In the genomic region with DNA sequence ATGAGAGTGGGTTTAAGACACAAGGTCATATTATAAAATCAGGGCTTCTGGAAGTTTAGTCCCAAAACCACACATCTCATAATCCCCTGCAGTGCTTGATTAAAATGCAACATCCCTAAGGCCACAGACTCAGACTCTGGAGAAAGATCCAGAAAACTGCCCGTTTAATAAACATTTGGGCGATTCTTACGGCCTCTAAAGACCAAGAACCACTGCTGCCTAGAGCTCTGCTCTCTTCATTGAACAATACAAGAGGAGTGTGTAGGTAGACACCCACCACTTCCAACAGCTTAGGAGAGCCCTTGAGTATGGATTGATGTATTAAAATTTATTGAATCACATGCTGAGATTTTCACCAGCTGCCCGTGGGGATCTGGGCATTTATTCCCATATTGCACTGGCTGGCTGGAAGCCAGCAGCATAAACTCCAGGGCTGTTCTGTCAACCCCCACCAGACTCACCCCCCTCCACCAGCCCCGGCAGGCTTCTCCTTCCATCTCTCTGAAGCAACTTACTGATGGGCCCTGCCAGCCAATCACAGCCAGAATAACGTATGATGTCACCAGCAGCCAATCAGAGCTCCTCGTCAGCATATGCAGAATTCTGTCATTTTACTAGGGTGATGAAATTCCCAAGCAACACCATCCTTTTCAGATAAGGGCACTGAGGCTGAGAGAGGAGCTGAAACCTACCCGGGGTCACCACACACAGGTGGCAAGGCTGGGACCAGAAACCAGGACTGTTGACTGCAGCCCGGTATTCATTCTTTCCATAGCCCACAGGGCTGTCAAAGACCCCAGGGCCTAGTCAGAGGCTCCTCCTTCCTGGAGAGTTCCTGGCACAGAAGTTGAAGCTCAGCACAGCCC, we compare ENCODE assay signal across 9 cellular contexts. TPM values are rescaled to one million over a fixed set of nuclear protein-coding genes. Genes with fewer than 3 reads are reported as not detected.
DNase-seq lines count a peak whose midpoint lies in the region; ATAC-seq, FAIRE-seq and TF ChIP-seq lines count a peak whose summit lies in the region.
"Had no signal": no experiment of that assay in that cellular context is flagged by ENCODE, and none has a peak within 500 bp of the region (broad histone marks: within the 10 kb centered on the region; RNA-seq: fewer than 3 reads in every experiment).

No MANE protein-coding gene starts in this region.

- H3K9me3 ChIP-seq in PC-9 (ENCODE audit: insufficient read depth, low read depth), result no peaks in the 10 kb centered on the region
- no peaks in the 10 kb centered on the region for H3K9me3 ChIP-seq in H1 (ENCODE audit: insufficient read depth in 2 of 2, low read depth in 1 of 2, low read length in 1 of 2)
- no peaks in the 10 kb centered on the region for H3K9me3 ChIP-seq in mesodermal cell (ENCODE audit: control insufficient read depth, low read length)

- peak overlapping the region; percentile 60; the same call in 1 of the 2 replicates for H3K18ac ChIP-seq in H1 (ENCODE audit: extremely low read depth, low read length)

- DNase-seq in Caki2 (ENCODE audit: low read depth), result peak; percentile 75
- DNase-seq in PC-9, result peak in 1 of 2 experiments; percentile 37
- peak in 1 of 2 experiments; percentile 34 for DNase-seq in H1 (ENCODE audit: low read depth in 1 of 2, low spot score in 2 of 2)

- H4K8ac ChIP-seq in H1 (ENCODE audit: extremely low read depth, insufficient read depth, low read length), result no peak overlapping the region

- H3K9me2 ChIP-seq in PC-9 (ENCODE audit: insufficient read depth), result no peaks in the 10 kb centered on the region

- no peak overlapping the region; the same call in 1 of the 2 replicates for H2AK5ac ChIP-seq in H1 (ENCODE audit: low read depth, low read length)

- no peaks in the 10 kb centered on the region for H3K23me2 ChIP-seq in H1 (ENCODE audit: low read depth, low read length)

- peak overlapping the region; percentile 34 for H3K4me2 ChIP-seq in KMS-11
- no peak overlapping the region for H3K4me2 ChIP-seq in PC-9
- H3K4me2 ChIP-seq in H1 (ENCODE audit: insufficient read depth in 1 of 2, low read depth in 2 of 2, low read length in 2 of 2), result no peak overlapping the region

- no peak overlapping the region for H4K91ac ChIP-seq in H1 (replicated peaks; ENCODE audit: insufficient read length, low read length)

- no peak overlapping the region for H3K56ac ChIP-seq in H1 (replicated peaks; ENCODE audit: insufficient read length, low read depth, low read length)

- 0 out of 2 replicates have a peak overlapping the region, but pooled peaks have one; percentile 61 for H2BK20ac ChIP-seq in H1 (ENCODE audit: low read length)

- TF ChIP-seq POLR2A in H1 (IDR thresholded peaks at IDR 0.05; ENCODE audit: control extremely low read depth in 1 of 2, low read depth in 2 of 2, low read length in 2 of 2), result peak in 1 of 2 experiments; percentile 38; a peak in 1 of 3 replicates

- ATAC-seq in HG02840 (IDR thresholded peaks at IDR 0.05; ENCODE audit: low FRiP score, unreplicated experiment), result no peak
- no peak for ATAC-seq in HG03565 (IDR thresholded peaks at IDR 0.05; ENCODE audit: unreplicated experiment)
- ATAC-seq in HG03354 (IDR thresholded peaks at IDR 0.05; ENCODE audit: poor library complexity, severe bottlenecking, unreplicated experiment), result no peak

- CTCF ChIA-PET in PC-9 (lab: Charles Lee) (interaction anchor here (3.6 kb wide), 1 partner anchor 132 kb away, joined by 13 read pairs; no protein-coding TSS in a partner anchor), H1 (lab: Charles Lee; ENCODE audit: partially characterized antibody) (interaction anchor here (0.8 to 10.3 kb wide), 11 partner anchors 9 to 158 kb away, joined by 3 to 658 read pairs (median 45); a partner anchor contains a TSS)

- in situ Hi-C loops in Caki2 (cut with HindIII; ENCODE audit: low pct_unique_long_range_greater_than_20kb, low sequenced_read_pairs), result no loop called here

- H3K14ac ChIP-seq in H1 (ENCODE audit: insufficient read length), result no peak overlapping the region

- H3F3A ChIP-seq in PC-9 (ENCODE audit: insufficient read depth, low read depth), result peaks cover 18% of the 10 kb centered on the region

- no TSS peak for BruUV-seq in PC-9 (replicated peaks; lab: Mats Ljungman, UMichigan)

- no peak overlapping the region for H3K23ac ChIP-seq in H1 (ENCODE audit: insufficient read length)

- H3K36me3 ChIP-seq in KMS-11 (ENCODE audit: insufficient read depth) (no peaks in the 10 kb centered on the region), PC-9 (ENCODE audit: low read depth) (no peaks in the 10 kb centered on the region), H1 (ENCODE audit: control insufficient read depth in 2 of 4, insufficient read depth in 4 of 4, low read length in 3 of 4) (no peaks in the 10 kb centered on the region), mesodermal cell (ENCODE audit: control insufficient read depth, insufficient read depth, low read length) (no peaks in the 10 kb centered on the region)

- no peaks in the 10 kb centered on the region for H3K27me3 ChIP-seq in KMS-11 (ENCODE audit: insufficient read depth, low read depth)
- H3K27me3 ChIP-seq in PC-9 (ENCODE audit: insufficient read depth, low read depth), result no peaks in the 10 kb centered on the region
- H3K27me3 ChIP-seq in H1 (replicated peaks in 1 of 4; ENCODE audit: control insufficient read depth in 3 of 4, extremely low read depth in 1 of 4, insufficient read depth in 3 of 4, low read length in 3 of 4), result peaks cover 0 to under 1% (median under 1%) of the 10 kb centered on the region in 4 experiments; a peak in 3 of 7 replicates

- POLR2A ChIA-PET in PC-9 (lab: Charles Lee; ENCODE audit: unreplicated experiment), result interaction anchor here (0.6 kb wide), 1 partner anchor 18 kb away, joined by 3 read pairs; no protein-coding TSS in a partner anchor
- POLR2A ChIA-PET in H1 (lab: Charles Lee; ENCODE audit: partially characterized antibody), result interaction anchor here (0.6 to 22.2 kb wide), 13 partner anchors 21 to 158 kb away, joined by 3 to 458 read pairs (median 4); a partner anchor contains a TSS

- H3K27ac ChIP-seq in KMS-11 (peak overlapping the region; percentile 32), PC-9 (peak overlapping the region; percentile 49), H1 (ENCODE audit: low read depth, low read length) (no peak overlapping the region), mesodermal cell (ENCODE audit: low read depth, low read length, severe bottlenecking) (peak overlapping the region; percentile 67)

- no peak overlapping the region for H3K4ac ChIP-seq in H1 (replicated peaks; ENCODE audit: insufficient read length, low read depth, low read length)

- no peak overlapping the region for H2BK15ac ChIP-seq in H1 (ENCODE audit: low read length)

- H3K4me1 ChIP-seq in KMS-11 (ENCODE audit: low read depth, poor library complexity, severe bottlenecking) (peaks cover 32% of the 10 kb centered on the region), PC-9 (replicated peaks; ENCODE audit: insufficient read depth) (peaks cover 23% of the 10 kb centered on the region), H1 (replicated peaks in 1 of 4; ENCODE audit: control insufficient read depth in 3 of 4, insufficient read depth in 4 of 4, low read length in 3 of 4) (no peaks in the 10 kb centered on the region; a peak in 1 of 7 replicates), mesodermal cell (ENCODE audit: control insufficient read depth, insufficient read depth, low read length, poor library complexity, severe bottlenecking) (peaks cover 4% of the 10 kb centered on the region)

- H2BK120ac ChIP-seq in H1 (replicated peaks; ENCODE audit: low read depth, low read length), result no peak overlapping the region

- TF ChIP-seq EP300 in H1 (IDR thresholded peaks at IDR 0.05; ENCODE audit: borderline replicate concordance in 1 of 2, low read depth in 2 of 2, low read length in 2 of 2), result no peak

- peak overlapping the region; percentile 88; the same call in 1 of the 2 replicates for H2BK5ac ChIP-seq in H1 (ENCODE audit: low read depth, low read length)

- WGBS in H1 (ENCODE audit: extremely low coverage in 1 of 2, insufficient coverage in 1 of 2, insufficient read length in 1 of 2, insufficient replicate concordance in 2 of 2, low coverage in 1 of 2, low lambda C conversion rate in 2 of 2, missing lambda C conversion rate in 1 of 2), 2 experiments, result 79% methylated on average over 9 of the region's 9 CpGs; no CpG with 5 or more reads in 1 of the 2 experiments
- WGBS in mesodermal cell (ENCODE audit: insufficient coverage in 2 of 2), 2 experiments, result 57 to 84% methylated on average over 7 of the region's 9 CpGs

- no peaks in the 10 kb centered on the region for H4K20me1 ChIP-seq in KMS-11 (ENCODE audit: insufficient read depth)
- no peaks in the 10 kb centered on the region for H4K20me1 ChIP-seq in PC-9 (ENCODE audit: insufficient read depth)
- H4K20me1 ChIP-seq in H1 (replicated peaks in 1 of 2; ENCODE audit: control insufficient read depth in 1 of 2, insufficient read depth in 2 of 2, low read length in 2 of 2), result no peaks in the 10 kb centered on the region

- no peak overlapping the region for H3K9ac ChIP-seq in KMS-11
- no peak overlapping the region for H3K9ac ChIP-seq in H1 (replicated peaks in 1 of 4; ENCODE audit: extremely low read depth in 1 of 4, low read depth in 3 of 4, low read length in 3 of 4)

- intact Hi-C loops in PC-9 (cut with micrococcal nuclease; ENCODE audit: unreplicated experiment), result no loop called here

- H3K79me2 ChIP-seq in KMS-11 (ENCODE audit: insufficient read depth, low read depth) (no peaks in the 10 kb centered on the region), PC-9 (ENCODE audit: low read depth) (no peaks in the 10 kb centered on the region), H1 (ENCODE audit: control insufficient read depth in 1 of 2, insufficient read depth in 2 of 2, low read length in 2 of 2) (no peaks in the 10 kb centered on the region)

- TF ChIP-seq CTCF in KMS-11 (conservative IDR thresholded peaks at IDR 0.05; ENCODE audit: low read depth, low read length) (no peak), PC-9 (conservative IDR thresholded peaks at IDR 0.05) (no peak), H1 (IDR thresholded peaks at IDR 0.05; ENCODE audit: control extremely low read depth in 1 of 3, insufficient read depth in 1 of 3, low read depth in 1 of 3, low read length in 3 of 3) (no peak)

- no peak for TF ChIP-seq RAD21 in H1 (IDR thresholded peaks at IDR 0.05 in 1 of 2, conservative IDR thresholded peaks at IDR 0.05 in 1 of 2; ENCODE audit: low read depth in 2 of 2, low read length in 2 of 2)

- peak overlapping the region; percentile 90; the same call in 1 of the 2 replicates for H2BK12ac ChIP-seq in H1 (ENCODE audit: low read depth, low read length)

- H2AFZ ChIP-seq in KMS-11 (ENCODE audit: low read depth) (peak overlapping the region; percentile 64), PC-9 (no peak overlapping the region), H1 (ENCODE audit: low read length) (no peak overlapping the region)

- peak; percentile 7 for FAIRE-seq in H1 (lab: Jason Lieb, UNC)

- no peaks in the 10 kb centered on the region for H3K79me1 ChIP-seq in H1 (ENCODE audit: low read depth, low read length)

- no peak overlapping the region for H4K5ac ChIP-seq in H1 (ENCODE audit: insufficient read length, low read depth, low read length)

- no peak overlapping the region for H3K4me3 ChIP-seq in KMS-11 (IDR thresholded peaks at IDR 0.05; ENCODE audit: insufficient read depth, low read depth, low read length)
- no peak overlapping the region for H3K4me3 ChIP-seq in PC-9
- no peak overlapping the region for H3K4me3 ChIP-seq in H1 (ENCODE audit: extremely low read depth in 1 of 4, insufficient read depth in 2 of 4, low read depth in 3 of 4, low read length in 4 of 4)
- H3K4me3 ChIP-seq in mesodermal cell (ENCODE audit: extremely low read depth, insufficient read depth, low read length, poor library complexity, severe bottlenecking), result no peak overlapping the region

RNA-seq across cellular contexts. Expression of a gene that starts 0.7 kb away (rescaled TPM):
- not detected in 2 replicates for total RNA-seq in Caki2 (2014; rRNA removed; shearing (Covaris generic); ENCODE audit: low replicate concordance)
- 0.81 and 1.2 TPM in 2 replicates for total RNA-seq in PC-9 (2021)
- 0.22 and 0.23 TPM in 2 replicates for total RNA-seq in H1 (2021; fragmentation: NEBNext Ultra II Directional; extraction: Animal tissue kit (Norgen Biotek cat#: 25700))
- polyA plus RNA-seq in H1 (2011; rRNA removed), result 0.62 and 1.4 TPM in 2 replicates
- polyA plus RNA-seq in H1 (2011; cell fraction: cytosol; rRNA removed), result 1.7 TPM
- 3.9 TPM for polyA plus RNA-seq in H1 (2011; cell fraction: nucleus; rRNA removed)
- 0.43 to 0.91 TPM (median 0.72 TPM) in 4 replicates for polyA plus RNA-seq in H1 (2012, experiment 1 of 2)
- 1.0 TPM for polyA plus RNA-seq in H1 (2012, experiment 2 of 2)
- 0.08 TPM for polyA plus RNA-seq in H1 (2013, experiment 1 of 2)
- 0.09 TPM for polyA plus RNA-seq in H1 (2013, experiment 2 of 2)
- polyA minus RNA-seq in H1 (2011; rRNA and poly(A)+ RNA removed), result 0.95 and 1.1 TPM in 2 replicates
- polyA minus RNA-seq in H1 (2011; cell fraction: cytosol; rRNA and poly(A)+ RNA removed), result 0.81 TPM
- polyA minus RNA-seq in H1 (2011; cell fraction: nucleus; rRNA and poly(A)+ RNA removed), result 2.9 TPM
- 0.55 TPM for polyA plus RNA-seq in mesodermal cell (2013, experiment 1 of 2)
- 0.35 TPM for polyA plus RNA-seq in mesodermal cell (2013, experiment 2 of 2)

RNA-seq across cellular contexts. Expression of a gene that starts 18.0 kb away (rescaled TPM):
- 2,721 and 2,840 TPM in 2 replicates for total RNA-seq in Caki2 (2014; rRNA removed; shearing (Covaris generic); ENCODE audit: low replicate concordance)
- total RNA-seq in PC-9 (2021), result 6,804 and 8,986 TPM in 2 replicates
- 1,461 and 1,535 TPM in 2 replicates for total RNA-seq in H1 (2021; fragmentation: NEBNext Ultra II Directional; extraction: Animal tissue kit (Norgen Biotek cat#: 25700))
- 895 and 1,153 TPM in 2 replicates for polyA plus RNA-seq in H1 (2011; rRNA removed)
- 859 TPM for polyA plus RNA-seq in H1 (2011; cell fraction: cytosol; rRNA removed)
- 858 TPM for polyA plus RNA-seq in H1 (2011; cell fraction: nucleus; rRNA removed)
- 2,371 to 2,868 TPM (median 2,459 TPM) in 4 replicates for polyA plus RNA-seq in H1 (2012, experiment 1 of 2)
- 3,437 TPM for polyA plus RNA-seq in H1 (2012, experiment 2 of 2)
- polyA plus RNA-seq in H1 (2013, experiment 1 of 2), result 1,345 TPM
- 1,427 TPM for polyA plus RNA-seq in H1 (2013, experiment 2 of 2)
- polyA minus RNA-seq in H1 (2011; rRNA and poly(A)+ RNA removed), result 388 and 391 TPM in 2 replicates
- polyA minus RNA-seq in H1 (2011; cell fraction: cytosol; rRNA and poly(A)+ RNA removed), result 705 TPM
- 403 TPM for polyA minus RNA-seq in H1 (2011; cell fraction: nucleus; rRNA and poly(A)+ RNA removed)
- polyA plus RNA-seq in mesodermal cell (2013, experiment 1 of 2), result 1,624 TPM
- polyA plus RNA-seq in mesodermal cell (2013, experiment 2 of 2), result 1,415 TPM

RNA-seq across cellular contexts. Expression of a gene that starts 32.0 kb away (rescaled TPM):
- 7.5 and 9.6 TPM in 2 replicates for total RNA-seq in Caki2 (2014; rRNA removed; shearing (Covaris generic); ENCODE audit: low replicate concordance)
- 4.4 and 10.4 TPM in 2 replicates for total RNA-seq in PC-9 (2021)
- 5.7 and 6.8 TPM in 2 replicates for total RNA-seq in H1 (2021; fragmentation: NEBNext Ultra II Directional; extraction: Animal tissue kit (Norgen Biotek cat#: 25700))
- polyA plus RNA-seq in H1 (2011; rRNA removed), result 7.9 and 10.8 TPM in 2 replicates
- 7.0 TPM for polyA plus RNA-seq in H1 (2011; cell fraction: cytosol; rRNA removed)
- 9.4 TPM for polyA plus RNA-seq in H1 (2011; cell fraction: nucleus; rRNA removed)
- polyA plus RNA-seq in H1 (2012, experiment 1 of 2), result 5.8 to 13.8 TPM (median 7.0 TPM) in 4 replicates
- 62.0 TPM for polyA plus RNA-seq in H1 (2012, experiment 2 of 2)
- polyA plus RNA-seq in H1 (2013, experiment 1 of 2), result 4.5 TPM
- 6.3 TPM for polyA plus RNA-seq in H1 (2013, experiment 2 of 2)
- 3.0 and 3.2 TPM in 2 replicates for polyA minus RNA-seq in H1 (2011; rRNA and poly(A)+ RNA removed)
- polyA minus RNA-seq in H1 (2011; cell fraction: cytosol; rRNA and poly(A)+ RNA removed), result 6.1 TPM
- 4.5 TPM for polyA minus RNA-seq in H1 (2011; cell fraction: nucleus; rRNA and poly(A)+ RNA removed)
- polyA plus RNA-seq in mesodermal cell (2013, experiment 1 of 2), result 6.9 TPM
- 5.0 TPM for polyA plus RNA-seq in mesodermal cell (2013, experiment 2 of 2)
- polyA plus RNA-seq: IgD-negative memory B cell had no signal

RNA-seq across cellular contexts. Expression of a gene that starts 58.1 kb away (rescaled TPM):
- total RNA-seq in Caki2 (2014; rRNA removed; shearing (Covaris generic); ENCODE audit: low replicate concordance), result 86.2 and 95.6 TPM in 2 replicates
- total RNA-seq in PC-9 (2021), result 74.0 and 75.5 TPM in 2 replicates
- total RNA-seq in H1 (2021; fragmentation: NEBNext Ultra II Directional; extraction: Animal tissue kit (Norgen Biotek cat#: 25700)), result 40.2 and 43.8 TPM in 2 replicates
- 76.3 and 113 TPM in 2 replicates for polyA plus RNA-seq in H1 (2011; rRNA removed)
- 75.7 TPM for polyA plus RNA-seq in H1 (2011; cell fraction: cytosol; rRNA removed)
- polyA plus RNA-seq in H1 (2011; cell fraction: nucleus; rRNA removed), result 349 TPM
- polyA plus RNA-seq in H1 (2012, experiment 1 of 2), result 35.5 to 56.1 TPM (median 47.0 TPM) in 4 replicates
- 45.1 TPM for polyA plus RNA-seq in H1 (2012, experiment 2 of 2)
- polyA plus RNA-seq in H1 (2013, experiment 1 of 2), result 69.5 TPM
- polyA plus RNA-seq in H1 (2013, experiment 2 of 2), result 71.8 TPM
- polyA minus RNA-seq in H1 (2011; rRNA and poly(A)+ RNA removed), result 31.1 and 40.9 TPM in 2 replicates
- 34.5 TPM for polyA minus RNA-seq in H1 (2011; cell fraction: cytosol; rRNA and poly(A)+ RNA removed)
- polyA minus RNA-seq in H1 (2011; cell fraction: nucleus; rRNA and poly(A)+ RNA removed), result 39.8 TPM
- 18.2 TPM for polyA plus RNA-seq in mesodermal cell (2013, experiment 1 of 2)
- polyA plus RNA-seq in mesodermal cell (2013, experiment 2 of 2), result 12.8 TPM
